In genomic region chr16:29809031-29809747, GRCh38 we compare ENCODE assay signal across 1 cellular context.
A peak's percentile ranks its signal among the peaks of the same experiment; 100 is the strongest.
TF ChIP-seq lines count a peak whose summit lies in the region.

No MANE protein-coding gene starts in this region.

TF ChIP-seq in K562, 482 proteins besides CTCF, POLR2A, EP300 and RAD21 (continues in another document):
- no peak for TF ChIP-seq BDP1 (IDR thresholded peaks at IDR 0.05; ENCODE audit: insufficient read depth, insufficient read length)
- TF ChIP-seq SNRNP70 (optimal IDR thresholded peaks at IDR 0.05; ENCODE audit: low read depth, low read length), result no peak
- peak; percentile 59; the same call in 1 of the 2 replicates for TF ChIP-seq ZBTB7A (IDR thresholded peaks at IDR 0.05; ENCODE audit: borderline replicate concordance, control insufficient read depth, low read depth, low read length)
- TF ChIP-seq ETV6 (IDR thresholded peaks at IDR 0.05; ENCODE audit: borderline replicate concordance in 1 of 2, low read depth in 2 of 2, low read length in 1 of 2), result no peak
- TF ChIP-seq ETV6 (CRISPR knock-in tag; IDR thresholded peaks at IDR 0.05; ENCODE audit: borderline replicate concordance), result no peak
- no peak for TF ChIP-seq POU5F1 (IDR thresholded peaks at IDR 0.05; ENCODE audit: borderline replicate concordance, low read depth, low read length, partially characterized antibody)
- no peak for TF ChIP-seq ZNF431 (CRISPR knock-in tag; IDR thresholded peaks at IDR 0.05)
- no peak for TF ChIP-seq KDM4B (IDR thresholded peaks at IDR 0.05; ENCODE audit: borderline replicate concordance in 2 of 2, low read depth in 1 of 2)
- no peak for TF ChIP-seq ZNF274 (IDR thresholded peaks at IDR 0.05; ENCODE audit: borderline replicate concordance, low read depth, low read length)
- peak; percentile 72 for TF ChIP-seq POLR2G (IDR thresholded peaks at IDR 0.05; ENCODE audit: low read depth, low read length)
- no peak for TF ChIP-seq MBD2 (IDR thresholded peaks at IDR 0.05; ENCODE audit: borderline replicate concordance, low read depth)
- TF ChIP-seq HIVEP1 (CRISPR knock-in tag; IDR thresholded peaks at IDR 0.05), result no peak
- no peak for TF ChIP-seq KAT8 (IDR thresholded peaks at IDR 0.05; ENCODE audit: low read depth)
- no peak for TF ChIP-seq JUND (IDR thresholded peaks at IDR 0.05; ENCODE audit: borderline replicate concordance, low read depth, low read length)
- no peak for TF ChIP-seq JUND (tag; IDR thresholded peaks at IDR 0.05; ENCODE audit: borderline replicate concordance, low read depth, low read length)
- no peak for TF ChIP-seq RCOR1 (IDR thresholded peaks at IDR 0.05; ENCODE audit: borderline replicate concordance in 1 of 2, low read depth in 2 of 2, low read length in 2 of 2)
- TF ChIP-seq PBX2 (CRISPR knock-in tag; IDR thresholded peaks at IDR 0.05; ENCODE audit: low read depth), result no peak
- TF ChIP-seq PBX2 (tag; conservative IDR thresholded peaks at IDR 0.05; ENCODE audit: low read depth), result no peak
- no peak for TF ChIP-seq NCOA4 (IDR thresholded peaks at IDR 0.05; ENCODE audit: partially characterized antibody)
- no peak for TF ChIP-seq SAFB2 (IDR thresholded peaks at IDR 0.05; ENCODE audit: borderline replicate concordance, low read depth, low read length, severe bottlenecking)
- no peak for TF ChIP-seq CBX2 (IDR thresholded peaks at IDR 0.05; ENCODE audit: insufficient read depth, low read length, poor library complexity, severe bottlenecking)
- no peak for TF ChIP-seq SMAD1 (IDR thresholded peaks at IDR 0.05; ENCODE audit: low read depth, low read length, partially characterized antibody)
- no peak for TF ChIP-seq GTF2A2 (tag; IDR thresholded peaks at IDR 0.05)
- no peak for TF ChIP-seq ZNF41 (CRISPR knock-in tag; conservative IDR thresholded peaks at IDR 0.05)
- no peak for TF ChIP-seq KDM2B (CRISPR knock-in tag; IDR thresholded peaks at IDR 0.05)
- no peak for TF ChIP-seq HLTF (IDR thresholded peaks at IDR 0.05)
- no peak for TF ChIP-seq AFF4 (CRISPR knock-in tag; IDR thresholded peaks at IDR 0.05)
- peak; percentile 62 for TF ChIP-seq RBFOX2 (IDR thresholded peaks at IDR 0.05; ENCODE audit: low read depth, low read length)
- no peak for TF ChIP-seq NFE2L1 (tag; IDR thresholded peaks at IDR 0.05; ENCODE audit: borderline replicate concordance, low read depth)
- TF ChIP-seq NONO (IDR thresholded peaks at IDR 0.05; ENCODE audit: low read depth in 2 of 2, low read length in 1 of 2), result no peak
- TF ChIP-seq ZFP91 (CRISPR knock-in tag; IDR thresholded peaks at IDR 0.05), result no peak
- TF ChIP-seq FOXA1 (IDR thresholded peaks at IDR 0.05; ENCODE audit: borderline replicate concordance), result no peak
- TF ChIP-seq SP1 (CRISPR knock-in tag; IDR thresholded peaks at IDR 0.05), result no peak
- TF ChIP-seq AFF1 (IDR thresholded peaks at IDR 0.05; ENCODE audit: low read depth in 1 of 2, partially characterized antibody in 2 of 2), result no peak
- TF ChIP-seq KLF16 (IDR thresholded peaks at IDR 0.05), result no peak
- peak; percentile 40; the same call in 1 of the 2 replicates for TF ChIP-seq KAT7 (CRISPR knock-in tag; IDR thresholded peaks at IDR 0.05; ENCODE audit: borderline replicate concordance)
- TF ChIP-seq PCBP2 (IDR thresholded peaks at IDR 0.05; ENCODE audit: low read depth, low read length, poor library complexity, severe bottlenecking), result no peak
- 0 out of 2 replicates have a peak, but pooled peaks have one; percentile 33 for TF ChIP-seq GABPB1 (CRISPR knock-in tag; IDR thresholded peaks at IDR 0.05)
- TF ChIP-seq HDAC1 (IDR thresholded peaks at IDR 0.05), result no peak
- TF ChIP-seq ERF (CRISPR knock-in tag; IDR thresholded peaks at IDR 0.05), result no peak
- no peak for TF ChIP-seq ZMIZ1 (IDR thresholded peaks at IDR 0.05; ENCODE audit: low read depth in 2 of 2, low read length in 2 of 2)
- 0 out of 2 replicates have a peak, but pooled peaks have one; percentile 30 for TF ChIP-seq FOXP1 (CRISPR knock-in tag; IDR thresholded peaks at IDR 0.05)
- TF ChIP-seq, protein P1, sequence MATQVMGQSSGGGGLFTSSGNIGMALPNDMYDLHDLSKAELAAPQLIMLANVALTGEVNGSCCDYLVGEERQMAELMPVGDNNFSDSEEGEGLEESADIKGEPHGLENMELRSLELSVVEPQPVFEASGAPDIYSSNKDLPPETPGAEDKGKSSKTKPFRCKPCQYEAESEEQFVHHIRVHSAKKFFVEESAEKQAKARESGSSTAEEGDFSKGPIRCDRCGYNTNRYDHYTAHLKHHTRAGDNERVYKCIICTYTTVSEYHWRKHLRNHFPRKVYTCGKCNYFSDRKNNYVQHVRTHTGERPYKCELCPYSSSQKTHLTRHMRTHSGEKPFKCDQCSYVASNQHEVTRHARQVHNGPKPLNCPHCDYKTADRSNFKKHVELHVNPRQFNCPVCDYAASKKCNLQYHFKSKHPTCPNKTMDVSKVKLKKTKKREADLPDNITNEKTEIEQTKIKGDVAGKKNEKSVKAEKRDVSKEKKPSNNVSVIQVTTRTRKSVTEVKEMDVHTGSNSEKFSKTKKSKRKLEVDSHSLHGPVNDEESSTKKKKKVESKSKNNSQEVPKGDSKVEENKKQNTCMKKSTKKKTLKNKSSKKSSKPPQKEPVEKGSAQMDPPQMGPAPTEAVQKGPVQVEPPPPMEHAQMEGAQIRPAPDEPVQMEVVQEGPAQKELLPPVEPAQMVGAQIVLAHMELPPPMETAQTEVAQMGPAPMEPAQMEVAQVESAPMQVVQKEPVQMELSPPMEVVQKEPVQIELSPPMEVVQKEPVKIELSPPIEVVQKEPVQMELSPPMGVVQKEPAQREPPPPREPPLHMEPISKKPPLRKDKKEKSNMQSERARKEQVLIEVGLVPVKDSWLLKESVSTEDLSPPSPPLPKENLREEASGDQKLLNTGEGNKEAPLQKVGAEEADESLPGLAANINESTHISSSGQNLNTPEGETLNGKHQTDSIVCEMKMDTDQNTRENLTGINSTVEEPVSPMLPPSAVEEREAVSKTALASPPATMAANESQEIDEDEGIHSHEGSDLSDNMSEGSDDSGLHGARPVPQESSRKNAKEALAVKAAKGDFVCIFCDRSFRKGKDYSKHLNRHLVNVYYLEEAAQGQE (CRISPR knock-in tag; IDR thresholded peaks at IDR 0.05; ENCODE audit: low read depth), result no peak
- peak; percentile 78; the same call in 1 of the 2 replicates for TF ChIP-seq ZNF282 (CRISPR knock-in tag; IDR thresholded peaks at IDR 0.05)
- TF ChIP-seq ZNF830 (CRISPR knock-in tag; IDR thresholded peaks at IDR 0.05), result no peak
- TF ChIP-seq SNIP1 (IDR thresholded peaks at IDR 0.05; ENCODE audit: low read depth), result no peak
- TF ChIP-seq MCM3 (IDR thresholded peaks at IDR 0.05), result no peak
- no peak for TF ChIP-seq RBM34 (IDR thresholded peaks at IDR 0.05; ENCODE audit: borderline replicate concordance, insufficient read depth, low read length)
- TF ChIP-seq GABPA (tag; conservative IDR thresholded peaks at IDR 0.05; ENCODE audit: low read depth), result no peak
